ENCODE assay signal across 33 cellular contexts in genomic region chr10:131162211-131162610, GRCh38.
"Had no signal": no experiment of that assay in that cellular context is flagged by ENCODE, and none has a peak within 500 bp of the region (broad histone marks: within the 10 kb centered on the region; RNA-seq: fewer than 3 reads in every experiment).

No MANE protein-coding gene starts in this region.

- H3K36me3 ChIP-seq: ascending aorta, cardiac muscle cell, Peyer's patch, WERI-Rb-1 had no signal

- H3K4me1 Mint-ChIP-seq: activated naive CD8-positive, alpha-beta T cell treated with anti-CD3 and anti-CD28 coated beads, Interleukin-2, amount 10 ng/mL, durations not matched to agents 7 days and 5 days had no signal

- ATAC-seq: activated CD8-positive, alpha-beta T cell treated with anti-CD3 and anti-CD28 coated beads for 36 hours; PC-3; Right ventricle myocardium inferior had no signal

- H3K4me1 ChIP-seq: ascending aorta, Peyer's patch had no signal

- H3K36me3 Mint-ChIP-seq: activated naive CD4-positive, alpha-beta T cell treated with anti-CD3 and anti-CD28 coated beads, Interleukin-2, amount 50 U/mL, for 24 hours; activated naive CD8-positive, alpha-beta T cell treated with anti-CD3 and anti-CD28 coated beads, Interleukin-2, amount 10 ng/mL, durations not matched to agents 7 days and 5 days had no signal

- H3K27me3 ChIP-seq: ascending aorta, cardiac muscle cell, Peyer's patch had no signal

- H3K9me3 ChIP-seq: ascending aorta, Peyer's patch had no signal

- H3K4me3 Mint-ChIP-seq: activated CD8-positive, alpha-beta T cell treated with anti-CD3 and anti-CD28 coated beads for 36 hours; activated naive CD4-positive, alpha-beta T cell treated with anti-CD3 and anti-CD28 coated beads, Interleukin-2, amount 50 U/mL, for 24 hours; activated naive CD8-positive, alpha-beta T cell treated with anti-CD3 and anti-CD28 coated beads, Interleukin-2, amount 10 ng/mL, durations not matched to agents 7 days and 5 days; activated T-cell treated with anti-CD3 and anti-CD28 coated beads, Interleukin-2, amount 50 U/mL, for 24 hours had no signal

- H3K27ac ChIP-seq: ascending aorta, cardiac muscle cell, Peyer's patch, RWPE1, WERI-Rb-1 had no signal

- H3K27me3 Mint-ChIP-seq: activated CD8-positive, alpha-beta T cell treated with anti-CD3 and anti-CD28 coated beads for 36 hours; activated naive CD8-positive, alpha-beta T cell treated with anti-CD3 and anti-CD28 coated beads, Interleukin-2, amount 10 ng/mL, durations not matched to agents 7 days and 5 days; activated T-cell treated with anti-CD3 and anti-CD28 coated beads, Interleukin-2, amount 50 U/mL, for 24 hours had no signal

- DNase-seq: activated CD4-positive, alpha-beta T cell treated with anti-CD3 and anti-CD28 coated beads for 1 hour; activated CD4-positive, alpha-beta T cell treated with anti-CD3 and anti-CD28 coated beads for 48 hours; activated CD4-positive, alpha-beta T cell treated with anti-CD3 and anti-CD28 coated beads, Interleukin-2, amount 50 U/mL, for 4 hours; activated CD4-positive, CD25-positive, alpha-beta regulatory T cell; activated CD8-positive, alpha-beta T cell treated with anti-CD3 and anti-CD28 coated beads for 36 hours; activated gamma-delta T cell; activated naive CD4-positive, alpha-beta T cell treated with Interleukin-2 at 50 U/mL for 16 hours; activated naive CD8-positive, alpha-beta T cell treated with anti-CD3 and anti-CD28 coated beads, Interleukin-2, amount 10 ng/mL, durations not matched to agents 7 days and 5 days; activated T-cell treated with anti-CD3 and anti-CD28 coated beads, Interleukin-2, amount 50 U/mL, for 24 hours; amygdala; KG1; MM.1S; MV-4-11; NCI-H1092; NCI-H187 treated with DMSO at 0.1 percent for 48 hours; NCI-H2081; NCI-H345; NCI-H526; NCI-H748 treated with DMSO at 0.1 percent for 48 hours; NK-92 treated with Interleukin-12 subunit alpha and Interleukin-12 subunit beta, amount 100 ng/mL, for 24 hours; PC-3; Peyer's patch; SW 1271; T-helper 1 cell; T-helper 2 cell; T1000; WERI-Rb-1 had no signal

- H3K4me3 ChIP-seq: ascending aorta, cardiac muscle cell, Peyer's patch had no signal

- H3K27ac Mint-ChIP-seq: activated CD8-positive, alpha-beta T cell treated with anti-CD3 and anti-CD28 coated beads for 36 hours; activated naive CD4-positive, alpha-beta T cell treated with anti-CD3 and anti-CD28 coated beads, Interleukin-2, amount 50 U/mL, for 24 hours; activated naive CD8-positive, alpha-beta T cell treated with anti-CD3 and anti-CD28 coated beads, Interleukin-2, amount 10 ng/mL, durations not matched to agents 7 days and 5 days; activated T-cell treated with anti-CD3 and anti-CD28 coated beads, Interleukin-2, amount 50 U/mL, for 24 hours; activated T-helper 2 cell treated with anti-CD3 and anti-CD28 coated beads, Interferon-gamma antibody, Interleukin-2, Interleukin-4, amounts not matched to agents 10 μg/mL and 5 μg/mL and 100 μg/mL, durations not matched to agents 14 hours and 24 hours and 36 hours had no signal

- H3K9me3 Mint-ChIP-seq: activated CD8-positive, alpha-beta T cell treated with anti-CD3 and anti-CD28 coated beads for 36 hours; activated naive CD4-positive, alpha-beta T cell treated with anti-CD3 and anti-CD28 coated beads, Interleukin-2, amount 50 U/mL, for 24 hours; activated naive CD8-positive, alpha-beta T cell treated with anti-CD3 and anti-CD28 coated beads, Interleukin-2, amount 10 ng/mL, durations not matched to agents 7 days and 5 days; activated T-cell treated with anti-CD3 and anti-CD28 coated beads, Interleukin-2, amount 50 U/mL, for 24 hours; activated T-helper 2 cell treated with anti-CD3 and anti-CD28 coated beads, Interferon-gamma antibody, Interleukin-2, Interleukin-4, amounts not matched to agents 10 μg/mL and 5 μg/mL and 100 μg/mL, durations not matched to agents 14 hours and 24 hours and 36 hours had no signal
